Comparison of ENCODE assay signal across 1 cellular context in the genomic region with DNA sequence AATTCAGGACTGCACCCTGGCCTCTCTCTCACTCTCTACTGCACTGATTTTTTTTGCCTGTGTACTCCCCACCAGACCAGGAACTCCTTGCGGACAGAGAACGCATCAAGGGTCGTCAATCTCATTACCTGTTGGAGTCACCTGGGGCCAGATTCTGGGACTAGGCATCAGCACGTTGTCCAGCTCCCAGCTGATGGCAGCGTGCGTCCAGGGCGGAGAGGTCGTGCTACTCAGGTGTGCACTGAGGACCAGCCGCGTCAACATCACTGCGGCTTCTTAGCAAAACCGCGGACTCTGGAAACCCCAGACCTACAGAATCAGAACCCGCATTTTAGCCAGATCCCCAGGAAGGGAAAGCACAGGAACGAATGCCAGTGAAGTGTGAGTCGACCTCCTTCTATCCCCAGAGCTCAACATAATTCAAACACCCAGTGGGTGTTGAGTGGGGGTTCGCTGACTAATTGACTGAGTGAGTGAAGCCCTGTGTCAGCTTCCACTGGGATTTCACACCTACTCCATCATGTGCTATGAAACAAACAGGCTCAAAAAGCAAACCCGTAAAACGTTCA.
TF ChIP-seq lines count a peak whose summit lies in the region.

No MANE protein-coding gene starts in this region.

TF ChIP-seq in SK-N-SH, 30 proteins besides CTCF, POLR2A, EP300 and RAD21 (continued from another document):
- TF ChIP-seq PBX3 (IDR thresholded peaks at IDR 0.05) (no peak), TCF12 (IDR thresholded peaks at IDR 0.05) (no peak), FOSL2 (IDR thresholded peaks at IDR 0.05; ENCODE audit: borderline replicate concordance, low read depth) (no peak), IRF3 (IDR thresholded peaks at IDR 0.05; ENCODE audit: low read depth, low read length) (no peak), NFIC (IDR thresholded peaks at IDR 0.05; ENCODE audit: borderline replicate concordance) (no peak), SIN3A (IDR thresholded peaks at IDR 0.05; ENCODE audit: borderline replicate concordance, low read depth, low read length) (no peak), NRF1 (IDR thresholded peaks at IDR 0.05; ENCODE audit: low read depth, low read length) (no peak), CHD2 (IDR thresholded peaks at IDR 0.05; ENCODE audit: low read length, partially characterized antibody) (no peak)
- TF ChIP-seq, protein P1, sequence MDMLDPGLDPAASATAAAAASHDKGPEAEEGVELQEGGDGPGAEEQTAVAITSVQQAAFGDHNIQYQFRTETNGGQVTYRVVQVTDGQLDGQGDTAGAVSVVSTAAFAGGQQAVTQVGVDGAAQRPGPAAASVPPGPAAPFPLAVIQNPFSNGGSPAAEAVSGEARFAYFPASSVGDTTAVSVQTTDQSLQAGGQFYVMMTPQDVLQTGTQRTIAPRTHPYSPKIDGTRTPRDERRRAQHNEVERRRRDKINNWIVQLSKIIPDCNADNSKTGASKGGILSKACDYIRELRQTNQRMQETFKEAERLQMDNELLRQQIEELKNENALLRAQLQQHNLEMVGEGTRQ (IDR thresholded peaks at IDR 0.05; ENCODE audit: borderline replicate concordance, low read depth, low read length): no peak
